Comparison of ENCODE assay signal across 28 cellular contexts in the genomic region with DNA sequence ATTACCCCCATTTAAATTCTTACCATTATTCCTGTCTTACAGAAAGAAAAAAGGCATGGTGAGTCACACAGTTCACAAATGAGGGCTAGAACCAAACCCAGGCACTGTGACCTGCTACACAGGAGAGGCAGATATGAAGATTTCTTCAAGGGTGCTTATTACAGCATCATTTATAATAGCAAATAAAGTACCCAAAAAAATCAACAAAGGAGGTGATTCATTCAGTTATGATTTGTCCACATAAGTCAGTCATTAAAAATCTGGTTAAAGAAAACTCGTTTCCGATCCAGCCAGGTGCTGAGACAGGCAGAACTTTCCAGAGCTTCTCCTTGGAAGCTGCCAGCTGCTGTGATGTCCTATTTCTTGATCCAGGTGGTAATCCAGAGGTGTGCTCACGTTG. TPM values are rescaled to one million over a fixed set of nuclear protein-coding genes. Genes with fewer than 3 reads are reported as not detected.
"Had no signal": no experiment of that assay in that cellular context is flagged by ENCODE, and none has a peak within 500 bp of the region (broad histone marks: within the 10 kb centered on the region; RNA-seq: fewer than 3 reads in every experiment).

No MANE protein-coding gene starts in this region.

- H3K27ac ChIP-seq: ascending aorta, RWPE1, SJCRH30, SK-N-MC had no signal

- H3K9me3 ChIP-seq: ascending aorta, SJCRH30 had no signal

- H3K27ac Mint-ChIP-seq: activated CD4-positive, alpha-beta T cell treated with anti-CD3 and anti-CD28 coated beads, Interleukin-2, amount 10 ng/mL, durations not matched to agents 24 days and 14 days; activated CD8-positive, alpha-beta T cell treated with anti-CD3 and anti-CD28 coated beads, Interleukin-2, amount 10 ng/mL, durations not matched to agents 7 days and 5 days; activated naive CD4-positive, alpha-beta T cell treated with anti-CD3 and anti-CD28 coated beads, Interleukin-2, amount 10 ng/mL, durations not matched to agents 7 days and 5 days; activated naive CD8-positive, alpha-beta T cell; activated T-cell treated with anti-CD3 and anti-CD28 coated beads, Interleukin-2, amount 50 U/mL, for 24 hours; T-helper 2 cell treated with Interferon-gamma antibody and Interleukin-4, amounts not matched to agents 5 μg/mL and 100 μg/mL, for 36 hours had no signal

- H3K4me3 ChIP-seq: ascending aorta, MG63, SJCRH30, SK-N-MC had no signal

- H3K27me3 ChIP-seq: ascending aorta, MG63, SJCRH30 had no signal

- ATAC-seq: activated CD8-positive, alpha-beta T cell treated with anti-CD3 and anti-CD28 coated beads, Interleukin-2, amount 10 ng/mL, durations not matched to agents 7 days and 5 days; Right ventricle myocardium inferior had no signal

- H3K4me3 Mint-ChIP-seq: activated CD4-positive, alpha-beta T cell treated with anti-CD3 and anti-CD28 coated beads, Interleukin-2, amount 10 ng/mL, durations not matched to agents 24 days and 14 days; activated CD8-positive, alpha-beta T cell treated with anti-CD3 and anti-CD28 coated beads, Interleukin-2, amount 10 ng/mL, durations not matched to agents 7 days and 5 days; activated naive CD4-positive, alpha-beta T cell treated with anti-CD3 and anti-CD28 coated beads, Interleukin-2, amount 10 ng/mL, durations not matched to agents 7 days and 5 days; activated naive CD8-positive, alpha-beta T cell; activated T-cell treated with anti-CD3 and anti-CD28 coated beads, Interleukin-2, amount 50 U/mL, for 24 hours; T-helper 2 cell treated with Interferon-gamma antibody and Interleukin-4, amounts not matched to agents 5 μg/mL and 100 μg/mL, for 36 hours had no signal

- H3K27me3 Mint-ChIP-seq: activated CD4-positive, alpha-beta T cell treated with anti-CD3 and anti-CD28 coated beads, Interleukin-2, amount 10 ng/mL, durations not matched to agents 24 days and 14 days; activated naive CD8-positive, alpha-beta T cell; activated T-cell treated with anti-CD3 and anti-CD28 coated beads, Interleukin-2, amount 50 U/mL, for 24 hours had no signal

- H3K36me3 ChIP-seq: SJCRH30 had no signal

- DNase-seq: activated CD4-positive, alpha-beta T cell treated with anti-CD3 and anti-CD28 coated beads, Interleukin-2, amount 10 ng/mL, durations not matched to agents 24 days and 14 days; activated CD4-positive, alpha-beta T cell treated with anti-CD3 and anti-CD28 coated beads, Interleukin-2, amount 50 U/mL, for 48 hours; activated CD8-positive, alpha-beta T cell treated with anti-CD3 and anti-CD28 coated beads, Interleukin-2, amount 10 ng/mL, durations not matched to agents 7 days and 5 days; activated effector memory CD4-positive, alpha-beta T cell treated with Interleukin-2 at 50 U/mL for 16 hours; activated naive CD4-positive, alpha-beta T cell treated with anti-CD3 and anti-CD28 coated beads, Interleukin-2, amount 10 ng/mL, durations not matched to agents 7 days and 5 days; activated T-cell treated with anti-CD3 and anti-CD28 coated beads, Interleukin-2, amount 50 U/mL, for 24 hours; amygdala; Kasumi-1; MG63; NCI-H1048; NCI-H1105 treated with DMSO at 0.1 percent for 48 hours; NCI-H1436; NCI-H1694; NCI-H1930; NCI-H2081 treated with DMSO at 0.1 percent for 48 hours; NCI-H226; NCI-H446 treated with DMSO at 0.1 percent for 48 hours; NCI-H524 treated with DMSO at 0.1 percent for 48 hours; SJCRH30 had no signal

RNA-seq across cellular contexts. Expression of a gene that starts 45.4 kb away (rescaled TPM):
- total RNA-seq: activated CD4-positive, alpha-beta T cell treated with anti-CD3 and anti-CD28 coated beads, Interleukin-2, amount 10 ng/mL, durations not matched to agents 24 days and 14 days; activated CD8-positive, alpha-beta T cell treated with anti-CD3 and anti-CD28 coated beads, Interleukin-2, amount 10 ng/mL, durations not matched to agents 7 days and 5 days; ascending aorta; cardiac septum; Right ventricle myocardium inferior; SJCRH30; T-helper 1 cell treated with Interleukin-12 subunit alpha and Interleukin-12 subunit beta and Interleukin-4 antibody, amounts not matched to agents 30 ng/mL and 1 ng/mL, for 36 hours had no signal
- polyA plus RNA-seq: adipose tissue had no signal
